1 cellular context compared by ENCODE assay signal in the genomic region with DNA sequence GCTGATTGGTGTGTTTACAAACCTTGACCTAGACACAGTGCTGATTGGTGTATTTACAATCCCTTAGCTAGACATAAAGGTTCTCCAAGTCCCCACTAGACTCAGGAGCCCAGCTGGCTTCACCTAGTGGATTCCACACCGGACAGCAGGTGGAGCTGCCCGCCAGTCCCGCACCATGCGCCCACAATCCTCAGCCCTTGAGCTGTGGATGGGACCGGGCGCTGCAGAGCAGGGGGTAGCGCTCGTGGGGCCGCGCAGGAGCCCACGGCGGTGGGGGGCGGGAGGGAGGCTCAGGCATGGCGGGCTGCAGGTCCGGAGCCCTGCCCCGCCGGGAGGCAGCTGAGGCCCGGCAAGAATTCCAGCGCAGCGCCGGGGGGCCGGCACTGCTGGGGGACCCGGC.
TF ChIP-seq lines count a peak whose summit lies in the region.

No MANE protein-coding gene starts in this region.

TF ChIP-seq in GM23338, 12 proteins besides CTCF, POLR2A, EP300 and RAD21 (continued from another document):
- TF ChIP-seq ZNF462 (CRISPR knock-in tag; IDR thresholded peaks at IDR 0.05) (no peak), ZNF331 (CRISPR knock-in tag; IDR thresholded peaks at IDR 0.05; ENCODE audit: low read depth) (no peak), EZH2 (IDR thresholded peaks at IDR 0.05; ENCODE audit: low read depth, unreplicated experiment) (no peak), STAT1 (IDR thresholded peaks at IDR 0.05; ENCODE audit: unreplicated experiment) (no peak), EZH2phosphoT487 (IDR thresholded peaks at IDR 0.05; ENCODE audit: unreplicated experiment) (no peak), ZNF114 (CRISPR knock-in tag; IDR thresholded peaks at IDR 0.05) (no peak), JUNB (IDR thresholded peaks at IDR 0.05; ENCODE audit: unreplicated experiment) (no peak), NANOG (IDR thresholded peaks at IDR 0.05; ENCODE audit: borderline replicate concordance) (no peak), POLR2AphosphoS5 (IDR thresholded peaks at IDR 0.05; ENCODE audit: low read depth) (no peak)
- TF ChIP-seq, protein P1, sequence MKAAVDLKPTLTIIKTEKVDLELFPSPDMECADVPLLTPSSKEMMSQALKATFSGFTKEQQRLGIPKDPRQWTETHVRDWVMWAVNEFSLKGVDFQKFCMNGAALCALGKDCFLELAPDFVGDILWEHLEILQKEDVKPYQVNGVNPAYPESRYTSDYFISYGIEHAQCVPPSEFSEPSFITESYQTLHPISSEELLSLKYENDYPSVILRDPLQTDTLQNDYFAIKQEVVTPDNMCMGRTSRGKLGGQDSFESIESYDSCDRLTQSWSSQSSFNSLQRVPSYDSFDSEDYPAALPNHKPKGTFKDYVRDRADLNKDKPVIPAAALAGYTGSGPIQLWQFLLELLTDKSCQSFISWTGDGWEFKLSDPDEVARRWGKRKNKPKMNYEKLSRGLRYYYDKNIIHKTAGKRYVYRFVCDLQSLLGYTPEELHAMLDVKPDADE (IDR thresholded peaks at IDR 0.05), result no peak
- TF ChIP-seq, protein P2, sequence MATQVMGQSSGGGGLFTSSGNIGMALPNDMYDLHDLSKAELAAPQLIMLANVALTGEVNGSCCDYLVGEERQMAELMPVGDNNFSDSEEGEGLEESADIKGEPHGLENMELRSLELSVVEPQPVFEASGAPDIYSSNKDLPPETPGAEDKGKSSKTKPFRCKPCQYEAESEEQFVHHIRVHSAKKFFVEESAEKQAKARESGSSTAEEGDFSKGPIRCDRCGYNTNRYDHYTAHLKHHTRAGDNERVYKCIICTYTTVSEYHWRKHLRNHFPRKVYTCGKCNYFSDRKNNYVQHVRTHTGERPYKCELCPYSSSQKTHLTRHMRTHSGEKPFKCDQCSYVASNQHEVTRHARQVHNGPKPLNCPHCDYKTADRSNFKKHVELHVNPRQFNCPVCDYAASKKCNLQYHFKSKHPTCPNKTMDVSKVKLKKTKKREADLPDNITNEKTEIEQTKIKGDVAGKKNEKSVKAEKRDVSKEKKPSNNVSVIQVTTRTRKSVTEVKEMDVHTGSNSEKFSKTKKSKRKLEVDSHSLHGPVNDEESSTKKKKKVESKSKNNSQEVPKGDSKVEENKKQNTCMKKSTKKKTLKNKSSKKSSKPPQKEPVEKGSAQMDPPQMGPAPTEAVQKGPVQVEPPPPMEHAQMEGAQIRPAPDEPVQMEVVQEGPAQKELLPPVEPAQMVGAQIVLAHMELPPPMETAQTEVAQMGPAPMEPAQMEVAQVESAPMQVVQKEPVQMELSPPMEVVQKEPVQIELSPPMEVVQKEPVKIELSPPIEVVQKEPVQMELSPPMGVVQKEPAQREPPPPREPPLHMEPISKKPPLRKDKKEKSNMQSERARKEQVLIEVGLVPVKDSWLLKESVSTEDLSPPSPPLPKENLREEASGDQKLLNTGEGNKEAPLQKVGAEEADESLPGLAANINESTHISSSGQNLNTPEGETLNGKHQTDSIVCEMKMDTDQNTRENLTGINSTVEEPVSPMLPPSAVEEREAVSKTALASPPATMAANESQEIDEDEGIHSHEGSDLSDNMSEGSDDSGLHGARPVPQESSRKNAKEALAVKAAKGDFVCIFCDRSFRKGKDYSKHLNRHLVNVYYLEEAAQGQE (IDR thresholded peaks at IDR 0.05; ENCODE audit: unreplicated experiment), result no peak
